In genomic region chr1:1755852-1756251, GRCh38 we compare ENCODE assay signal across 16 cellular contexts. TPM values are rescaled to one million over a fixed set of nuclear protein-coding genes. Genes with fewer than 3 reads are reported as not detected.
A peak's percentile ranks its signal among the peaks of the same experiment; 100 is the strongest.
DNase-seq lines count a peak whose midpoint lies in the region; ATAC-seq and TF ChIP-seq lines count a peak whose summit lies in the region.
"Had no signal": no experiment of that assay in that cellular context is flagged by ENCODE, and none has a peak within 500 bp of the region (broad histone marks: within the 10 kb centered on the region; RNA-seq: fewer than 3 reads in every experiment).

No MANE protein-coding gene starts in this region.

- intact Hi-C loops in Right ventricle myocardium inferior (cut with DNase I), result no loop called here
- intact Hi-C loops in cardiac septum (cut with DNase I), result no loop called here

- H3K4me1 ChIP-seq in liver (ENCODE audit: control insufficient read depth in 4 of 4, insufficient read depth in 4 of 4, low read length in 3 of 4), result peaks cover 13 to 48% (median 29%) of the 10 kb centered on the region in 4 donors
- H3K4me1 ChIP-seq in neutrophil (ENCODE audit: control insufficient read depth in 1 of 2, insufficient read depth in 1 of 2, low read depth in 1 of 2, low read length in 1 of 2), result peaks cover 22 to 27% of the 10 kb centered on the region in 2 experiments
- H3K4me1 ChIP-seq: Caco-2 had no signal

- TF ChIP-seq CTCF in liver (IDR thresholded peaks at IDR 0.05; ENCODE audit: low read depth, low read length, missing input control) (no peak), neutrophil (IDR thresholded peaks at IDR 0.05) (no peak)

- H3K9me3 ChIP-seq in liver (ENCODE audit: control insufficient read depth in 4 of 4, low read length in 3 of 4), result no peaks in the 10 kb centered on the region
- peaks cover 7% of the 10 kb centered on the region for H3K9me3 ChIP-seq in neutrophil
- H3K9me3 ChIP-seq: Caco-2 had no signal

- ATAC-seq in Right ventricle myocardium inferior, result no peak
- no peak for ATAC-seq in HG02588 (IDR thresholded peaks at IDR 0.05; ENCODE audit: unreplicated experiment)
- ATAC-seq: GM12878 had no signal

- H3K36me3 ChIP-seq in liver (ENCODE audit: control insufficient read depth in 4 of 4, insufficient read depth in 3 of 4, low read depth in 1 of 4, low read length in 3 of 4) (peaks cover 9 to 36% (median 14%) of the 10 kb centered on the region in 4 donors), neutrophil (peaks cover 89% of the 10 kb centered on the region)

- no peak for TF ChIP-seq RAD21 in liver (IDR thresholded peaks at IDR 0.05)

- no peaks in the 10 kb centered on the region for H3K27me3 ChIP-seq in liver (ENCODE audit: control insufficient read depth in 4 of 4, insufficient read depth in 4 of 4, low read length in 3 of 4)
- H3K27me3 ChIP-seq in neutrophil, result no peaks in the 10 kb centered on the region

- H3K4me3 ChIP-seq in liver (ENCODE audit: low read depth in 1 of 3, low read length in 3 of 3) (no peak overlapping the region), neutrophil (ENCODE audit: low read depth in 1 of 2, low read length in 1 of 2) (no peak overlapping the region)
- H3K4me3 ChIP-seq: GM12878 had no signal

- H3K27ac ChIP-seq in liver (ENCODE audit: low read depth in 1 of 2, low read length in 2 of 2) (peak overlapping the region; percentile 5 to 24), neutrophil (peak overlapping the region; percentile 23)
- H3K27ac ChIP-seq: 22Rv1 had no signal

- DNase-seq in Right ventricle myocardium inferior (ENCODE audit: missing footprints) (peak; percentile 56), cardiac septum (ENCODE audit: low spot score) (no peak), G401 (ENCODE audit: low spot score) (no peak), DMS114 treated with DMSO at 0.1 percent for 48 hours (lab: John Stamatoyannopoulos, UW; ENCODE audit: unreplicated experiment) (no peak)
- DNase-seq: Caco-2; CD8-positive, alpha-beta memory T cell; DMS53; GOT3; H9; HFFc6; KG1 had no signal

- WGBS in liver, result 91% methylated on average over 15 of the region's 15 CpGs

- in situ Hi-C loops in G401 (cut with HindIII; ENCODE audit: low sequenced_read_pairs), result no loop called here

- H3K9ac ChIP-seq in liver (ENCODE audit: low read depth in 1 of 2, low read length in 2 of 2), result no peak overlapping the region

TF ChIP-seq in liver, 16 proteins besides CTCF, POLR2A, EP300 and RAD21:
- TF ChIP-seq ZBTB33 (IDR thresholded peaks at IDR 0.05) (no peak), EGR1 (IDR thresholded peaks at IDR 0.05; ENCODE audit: low read depth in 2 of 2) (no peak), GABPA (IDR thresholded peaks at IDR 0.05 in 1 of 2, conservative IDR thresholded peaks at IDR 0.05 in 1 of 2) (no peak), FOXA1 (IDR thresholded peaks at IDR 0.05) (no peak), YY1 (IDR thresholded peaks at IDR 0.05) (no peak), JUND (IDR thresholded peaks at IDR 0.05) (no peak), NR2F2 (IDR thresholded peaks at IDR 0.05) (no peak), HNF4A (conservative IDR thresholded peaks at IDR 0.05) (no peak)

RNA-seq across cellular contexts. Expression of gene NADK, which starts 22.4 kb away (rescaled TPM):
- total RNA-seq in Right ventricle myocardium inferior, result 26.9 TPM
- total RNA-seq in cardiac septum, result 31.3 TPM
- 100 to 1,000 TPM in 1 of 2 donors, 10 to 100 TPM in 1; 39.2 to 105 TPM for total RNA-seq in liver
- polyA plus RNA-seq in liver, result 10 to 100 TPM; 77.9 to 89.4 TPM
- total RNA-seq in G401 (2014; rRNA removed; shearing (Covaris generic)), result 55.0 and 74.4 TPM in 2 replicates

RNA-seq across cellular contexts. Expression of gene CDK11A, which starts 31.7 kb away (rescaled TPM):
- total RNA-seq in Right ventricle myocardium inferior, result 20.8 TPM
- total RNA-seq in cardiac septum, result 25.8 TPM
- total RNA-seq in liver, result 10 to 100 TPM; 13.8 to 17.0 TPM
- 10 to 100 TPM; 13.7 to 14.1 TPM for polyA plus RNA-seq in liver
- total RNA-seq in G401 (2014; rRNA removed; shearing (Covaris generic)), result 8.6 and 11.7 TPM in 2 replicates
